ENCODE assay signal across 21 cellular contexts in genomic region chr7:20013551-20013950, GRCh38.
"Had no signal": no experiment of that assay in that cellular context is flagged by ENCODE, and none has a peak within 500 bp of the region (broad histone marks: within the 10 kb centered on the region; RNA-seq: fewer than 3 reads in every experiment).

No MANE protein-coding gene starts in this region.

- H3K4me1 Mint-ChIP-seq: central memory CD8-positive, alpha-beta T cell had no signal

- H3K27me3 Mint-ChIP-seq: activated CD8-positive, alpha-beta T cell treated with anti-CD3 and anti-CD28 coated beads for 36 hours; activated naive CD8-positive, alpha-beta T cell; brain; central memory CD8-positive, alpha-beta T cell had no signal

- H3K27ac Mint-ChIP-seq: activated CD8-positive, alpha-beta T cell treated with anti-CD3 and anti-CD28 coated beads for 36 hours; activated naive CD4-positive, alpha-beta T cell treated with anti-CD3 and anti-CD28 coated beads for 36 hours; activated naive CD8-positive, alpha-beta T cell had no signal

- H3K36me3 ChIP-seq: WERI-Rb-1 had no signal

- H3K9me3 Mint-ChIP-seq: activated CD8-positive, alpha-beta T cell treated with anti-CD3 and anti-CD28 coated beads for 36 hours; brain; central memory CD8-positive, alpha-beta T cell had no signal

- H3K36me3 Mint-ChIP-seq: activated naive CD8-positive, alpha-beta T cell; brain had no signal

- ATAC-seq: activated CD4-positive, CD25-positive, alpha-beta regulatory T cell treated with anti-CD3 and anti-CD28 coated beads, Interleukin-2, amount 50 U/mL, for 24 hours; activated CD8-positive, alpha-beta T cell treated with anti-CD3 and anti-CD28 coated beads for 36 hours had no signal

- H3K4me3 Mint-ChIP-seq: activated CD8-positive, alpha-beta T cell treated with anti-CD3 and anti-CD28 coated beads for 36 hours; activated naive CD4-positive, alpha-beta T cell treated with anti-CD3 and anti-CD28 coated beads for 36 hours; activated naive CD8-positive, alpha-beta T cell; brain; central memory CD8-positive, alpha-beta T cell had no signal

- H3K27ac ChIP-seq: SK-N-MC, WERI-Rb-1 had no signal

- DNase-seq: activated CD4-positive, alpha-beta T cell treated with anti-CD3 and anti-CD28 coated beads for 4 hours; activated CD8-positive, alpha-beta memory T cell treated with anti-CD3 and anti-CD28 coated beads, Interleukin-2, amount 50 U/mL, for 48 hours; activated CD8-positive, alpha-beta T cell treated with anti-CD3 and anti-CD28 coated beads for 36 hours; activated naive CD4-positive, alpha-beta T cell treated with anti-CD3 and anti-CD28 coated beads for 36 hours; activated T-cell treated with anti-CD3 and anti-CD28 coated beads, Interleukin-2, amount 50 U/mL, for 1 hour; NCI-H1048; NCI-H146; NCI-H187 treated with DMSO at 0.1 percent for 48 hours; NCI-H2081 treated with DMSO at 0.1 percent for 48 hours; NCI-H2227 treated with DMSO at 0.1 percent for 48 hours; NCI-H510A; NCI-H526 treated with DMSO at 0.1 percent for 48 hours; NCI-H82; SIG-M5; T-helper 1 cell; WERI-Rb-1 had no signal

- H3K4me3 ChIP-seq: SK-N-MC had no signal
